ENCODE assay signal across 8 cellular contexts in genomic region chr10:102918817-102919236, GRCh38. TPM values are rescaled to one million over a fixed set of nuclear protein-coding genes. Genes with fewer than 3 reads are reported as not detected.
A peak's percentile ranks its signal among the peaks of the same experiment; 100 is the strongest.
DNase-seq lines count a peak whose midpoint lies in the region; ATAC-seq and TF ChIP-seq lines count a peak whose summit lies in the region.

No MANE protein-coding gene starts in this region.

- BruUV-seq in Caco-2 (replicated peaks; lab: Mats Ljungman, UMichigan) = no TSS peak

- H3K4me3 ChIP-seq in Caco-2 (ENCODE audit: low read depth, low read length) = peak overlapping the region; percentile 87
- H3K4me3 ChIP-seq in ectodermal cell (ENCODE audit: insufficient read depth, low read depth, low read length) = peak overlapping the region; percentile 83
- peak overlapping the region; percentile 83 to 85 for H3K4me3 ChIP-seq in vagina

- H3K4me3 Mint-ChIP-seq in Caco-2 (ENCODE audit: unreplicated experiment) (peak overlapping the region; percentile 74), WTC11 (peak overlapping the region; percentile 86), natural killer cell (peak overlapping the region; percentile 94)

- H3K27ac Mint-ChIP-seq in Caco-2 (ENCODE audit: unreplicated experiment) = peak overlapping the region; percentile 91
- no peak overlapping the region for H3K27ac Mint-ChIP-seq in WTC11
- peak overlapping the region in 1 of 2 donors; percentile 98 for H3K27ac Mint-ChIP-seq in natural killer cell

- TF ChIP-seq POLR2A in vagina (IDR thresholded peaks at IDR 0.05) = no peak

- POLR2A ChIA-PET in Caco-2 (lab: Charles Lee) = interaction anchor here (0.5 to 0.9 kb wide), 2 partner anchors 198 to 326 kb away, joined by 3 to 4 read pairs; no protein-coding TSS in a partner anchor
- POLR2A ChIA-PET in HEK293T (lab: Yijun Ruan, JAX) = no interaction called here
- POLR2A ChIA-PET in WTC11 (lab: Charles Lee) = interaction anchor here (1.8 kb wide), 1 partner anchor 204 kb away, joined by 7 read pairs; the partner anchor contains the start of genes ARL3 and SFXN2

- peaks cover 5% of the 10 kb centered on the region for H3K4me1 ChIP-seq in Caco-2
- no peaks in the 10 kb centered on the region for H3K4me1 ChIP-seq in ectodermal cell (ENCODE audit: control insufficient read depth, insufficient read depth, low read length)
- peaks cover 48% of the 10 kb centered on the region for H3K4me1 ChIP-seq in vagina

- H3K9me3 ChIP-seq in Caco-2 (no peaks in the 10 kb centered on the region), ectodermal cell (ENCODE audit: control insufficient read depth, low read length) (no peaks in the 10 kb centered on the region), vagina (no peaks in the 10 kb centered on the region)

- H3K27me3 Mint-ChIP-seq in Caco-2 (ENCODE audit: insufficient read depth, unreplicated experiment) = no peaks in the 10 kb centered on the region
- H3K27me3 Mint-ChIP-seq in WTC11 (ENCODE audit: low read depth) = peaks cover 18% of the 10 kb centered on the region
- H3K27me3 Mint-ChIP-seq in natural killer cell (ENCODE audit: low read depth in 2 of 2) = peaks cover 10 to 12% of the 10 kb centered on the region in 2 donors

- H3K9me3 Mint-ChIP-seq in Caco-2 (ENCODE audit: unreplicated experiment) (no peaks in the 10 kb centered on the region), WTC11 (no peaks in the 10 kb centered on the region), natural killer cell (no peaks in the 10 kb centered on the region)

- 1% methylated on average over 49 of the region's 49 CpGs for WGBS in ectodermal cell, 2 experiments

- no peak overlapping the region for H3K27ac ChIP-seq in ectodermal cell (ENCODE audit: insufficient read depth, low read depth, low read length, poor library complexity, severe bottlenecking)
- peak overlapping the region; percentile 99 for H3K27ac ChIP-seq in vagina

- intact Hi-C loops in Caco-2 (cut with micrococcal nuclease; ENCODE audit: unreplicated experiment) (loop anchor here (2.0 to 5.0 kb wide), 3 partner anchors 274 to 448 kb away; partner anchors contain the start of genes NT5C2 and TAF5), natural killer cell (cut with micrococcal nuclease) (loop anchor here (1.0 to 5.0 kb wide), 4 partner anchors 176 to 448 kb away; partner anchors contain the start of genes NT5C2, TAF5 and WBP1L), vagina (cut with DNase I) (loop anchor here (2.0 kb wide), 1 partner anchor 326 kb away; the partner anchor contains the start of gene RPEL1)

- ATAC-seq in WTC11 = no peak
- ATAC-seq in natural killer cell = no peak
- no peak for ATAC-seq in HG02798 (IDR thresholded peaks at IDR 0.05; ENCODE audit: poor library complexity, unreplicated experiment)

- no peak for DNase-seq in Caco-2
- DNase-seq in HEK293T (ENCODE audit: extremely low spot score) = peak; percentile 37
- DNase-seq in WTC11 (ENCODE audit: low spot score) = peak; percentile 29
- peak; percentile 32 for DNase-seq in natural killer cell
- DNase-seq in vagina (ENCODE audit: extremely low spot score in 2 of 2) = no peak
- no peak for DNase-seq in HPDE6-E6E7 (ENCODE audit: extremely low spot score)

- TF ChIP-seq CTCF in Caco-2 (IDR thresholded peaks at IDR 0.05; ENCODE audit: insufficient read depth in 1 of 2, low read depth in 1 of 2, low read length in 1 of 2, severe bottlenecking in 1 of 2, unreplicated experiment in 1 of 2) = no peak
- no peak for TF ChIP-seq CTCF in WTC11 (IDR thresholded peaks at IDR 0.05)
- no peak for TF ChIP-seq CTCF in natural killer cell (IDR thresholded peaks at IDR 0.05)
- no peak for TF ChIP-seq CTCF in vagina (IDR thresholded peaks at IDR 0.05)

- CTCF ChIA-PET in Caco-2 (lab: Charles Lee) = interaction anchor here (0.6 to 2.8 kb wide), 5 partner anchors 17 to 325 kb away, joined by 3 to 24 read pairs (median 4); partner anchors contain the start of gene NT5C2
- CTCF ChIA-PET in HEK293T (lab: Yijun Ruan, JAX) = interaction anchor here (0.6 to 1.0 kb wide), 2 partner anchors 27 to 83 kb away, joined by 3 to 7 read pairs; no protein-coding TSS in a partner anchor
- CTCF ChIA-PET in WTC11 (lab: Charles Lee) = interaction anchor here (1.2 to 4.9 kb wide), 15 partner anchors 12 to 326 kb away, joined by 3 to 50 read pairs (median 12); partner anchors contain the start of genes ARL3 and AS3MT

- H3K36me3 ChIP-seq in Caco-2 (ENCODE audit: control insufficient read depth, insufficient read depth, low read length) (no peaks in the 10 kb centered on the region; the same call in 1 of the 2 replicates), ectodermal cell (ENCODE audit: control insufficient read depth, insufficient read depth, low read length) (no peaks in the 10 kb centered on the region), vagina (no peaks in the 10 kb centered on the region)

- no peaks in the 10 kb centered on the region for H3K27me3 ChIP-seq in Caco-2 (replicated peaks; ENCODE audit: control insufficient read depth, insufficient read depth, low read length)
- peaks cover 21% of the 10 kb centered on the region for H3K27me3 ChIP-seq in ectodermal cell (ENCODE audit: control insufficient read depth, insufficient read depth, low read length, poor library complexity, severe bottlenecking)
- H3K27me3 ChIP-seq in vagina = no peaks in the 10 kb centered on the region

- H3K36me3 Mint-ChIP-seq in Caco-2 (ENCODE audit: insufficient read depth, unreplicated experiment) (peaks cover 14% of the 10 kb centered on the region), WTC11 (no peaks in the 10 kb centered on the region), natural killer cell (no peaks in the 10 kb centered on the region)

- H3K4me1 Mint-ChIP-seq in Caco-2 (ENCODE audit: low read depth, unreplicated experiment) (peaks cover 24% of the 10 kb centered on the region), WTC11 (peaks cover 47% of the 10 kb centered on the region), natural killer cell (peaks cover 40 to 68% of the 10 kb centered on the region in 2 donors)

TF ChIP-seq in HEK293T, 16 proteins besides CTCF, POLR2A, EP300 and RAD21:
- TF ChIP-seq BHLHE40 (IDR thresholded peaks at IDR 0.05; ENCODE audit: borderline replicate concordance) = no peak
- TF ChIP-seq PKNOX1 (IDR thresholded peaks at IDR 0.05) = no peak
- no peak for TF ChIP-seq FOXM1 (IDR thresholded peaks at IDR 0.05; ENCODE audit: borderline replicate concordance)
- TF ChIP-seq ZNF384 (IDR thresholded peaks at IDR 0.05) = no peak
- no peak for TF ChIP-seq TARDBP (IDR thresholded peaks at IDR 0.05)
- TF ChIP-seq LEF1 (IDR thresholded peaks at IDR 0.05; ENCODE audit: borderline replicate concordance) = no peak
- no peak for TF ChIP-seq SP1 (IDR thresholded peaks at IDR 0.05)
- TF ChIP-seq L3MBTL2 (conservative IDR thresholded peaks at IDR 0.05) = no peak
- TF ChIP-seq NFRKB (IDR thresholded peaks at IDR 0.05) = no peak
- no peak for TF ChIP-seq ELF4 (IDR thresholded peaks at IDR 0.05)
- TF ChIP-seq ARNT (IDR thresholded peaks at IDR 0.05) = no peak
- no peak for TF ChIP-seq SUZ12 (IDR thresholded peaks at IDR 0.05)

TF ChIP-seq in WTC11, 78 proteins besides CTCF, POLR2A, EP300 and RAD21:
- TF ChIP-seq TP53 (CRISPR knock-in tag; IDR thresholded peaks at IDR 0.05) = no peak
- TF ChIP-seq ZNF317 (CRISPR knock-in tag; IDR thresholded peaks at IDR 0.05; ENCODE audit: borderline replicate concordance, low read depth) = no peak
- no peak for TF ChIP-seq ZBTB43 (CRISPR knock-in tag; IDR thresholded peaks at IDR 0.05)

RNA-seq across cellular contexts. Expression of gene CNNM2, which starts 0.7 kb away (rescaled TPM):
- total RNA-seq in Caco-2 (2022) (14.1 and 16.1 TPM in 2 replicates), WTC11 (2021) (23.5 to 28.0 TPM (median 27.0 TPM) in 3 replicates), natural killer cell (10 to 100 TPM in 2 of 3 donors, 1 to 10 TPM in 1; 8.6 to 18.0 (median 16.7) TPM), vagina (9.6 TPM)
- 20.1 TPM for polyA plus RNA-seq in ectodermal cell (2013, experiment 1 of 4)
- 20.3 TPM for polyA plus RNA-seq in ectodermal cell (2013, experiment 2 of 4)
- 13.7 TPM for polyA plus RNA-seq in ectodermal cell (2013, experiment 3 of 4)
- 17.4 TPM for polyA plus RNA-seq in ectodermal cell (2013, experiment 4 of 4)

RNA-seq across cellular contexts. Expression of gene AS3MT, which starts 49.6 kb away (rescaled TPM):
- 6.4 and 8.6 TPM in 2 replicates for total RNA-seq in Caco-2 (2022)
- total RNA-seq in WTC11 (2021) = 8.8 to 10.4 TPM (median 9.3 TPM) in 3 replicates
- polyA plus RNA-seq in ectodermal cell (2013, experiment 1 of 4) = 25.5 TPM
- polyA plus RNA-seq in ectodermal cell (2013, experiment 2 of 4) = 27.7 TPM
- 18.9 TPM for polyA plus RNA-seq in ectodermal cell (2013, experiment 3 of 4)
- 18.6 TPM for polyA plus RNA-seq in ectodermal cell (2013, experiment 4 of 4)
- total RNA-seq in natural killer cell = under 1 TPM in 2 of 3 donors, not detected in 1; 0.48 to 0.75 TPM
- 3.2 TPM for total RNA-seq in vagina

Comparison
In these comparisons a context has a peak if more than half of its experiments do, and no peak if none do; other contexts are left out.
1. DNase-seq: peak in HEK293T (single experiment), WTC11 (single experiment) and natural killer cell (single experiment); none in Caco-2 (0 of 2), vagina (0 of 2) and HPDE6-E6E7 (single experiment).
2. Peak in every context shown above with its lines, with median percentiles within 50 percentile points of each other: H3K4me3 ChIP-seq and H3K4me3 Mint-ChIP-seq.